In genomic region chr3:123201557-123202427, GRCh38 we compare ENCODE assay signal across 1 cellular context.
TF ChIP-seq lines count a peak whose summit lies in the region.

Gene SEC22A, plus strand, starts transcription at chr3:123201943. Its CDS starts 7,275 bp downstream, at chr3:123209218.

TF ChIP-seq in HepG2, 621 proteins besides CTCF, POLR2A, EP300 and RAD21 (continued from another document and continues in another):
- TF ChIP-seq POGK (CRISPR knock-in tag; conservative IDR thresholded peaks at IDR 0.05) (peak; percentile 78), TAF15 (IDR thresholded peaks at IDR 0.05; ENCODE audit: low read depth, low read length, poor library complexity, severe bottlenecking) (no peak), ZNF225 (CRISPR knock-in tag; IDR thresholded peaks at IDR 0.05) (no peak), RFXANK (CRISPR knock-in tag; IDR thresholded peaks at IDR 0.05) (no peak), SOX6 (IDR thresholded peaks at IDR 0.05) (no peak), SOX6 (CRISPR knock-in tag; IDR thresholded peaks at IDR 0.05) (no peak), ZFP82 (CRISPR knock-in tag; IDR thresholded peaks at IDR 0.05; ENCODE audit: borderline replicate concordance) (no peak), KLF15 (CRISPR knock-in tag; IDR thresholded peaks at IDR 0.05; ENCODE audit: borderline replicate concordance) (no peak), IRF9 (CRISPR knock-in tag; IDR thresholded peaks at IDR 0.05; ENCODE audit: borderline replicate concordance) (no peak; the same call in 1 of the 2 replicates), MATR3 (CRISPR knock-in tag; IDR thresholded peaks at IDR 0.05) (no peak), ZNF367 (CRISPR knock-in tag; IDR thresholded peaks at IDR 0.05; ENCODE audit: borderline replicate concordance) (no peak), PLRG1 (conservative IDR thresholded peaks at IDR 0.05) (no peak), ZNF280D (CRISPR knock-in tag; IDR thresholded peaks at IDR 0.05) (no peak), AHR (CRISPR knock-in tag; IDR thresholded peaks at IDR 0.05) (peak; percentile 58; the same call in 1 of the 2 replicates), PAF1 (CRISPR knock-in tag; IDR thresholded peaks at IDR 0.05) (no peak), ZBTB8A (CRISPR knock-in tag; IDR thresholded peaks at IDR 0.05; ENCODE audit: borderline replicate concordance, low read depth) (no peak), ZBED4 (CRISPR knock-in tag; IDR thresholded peaks at IDR 0.05; ENCODE audit: borderline replicate concordance) (no peak), SOX5 (CRISPR knock-in tag; IDR thresholded peaks at IDR 0.05; ENCODE audit: borderline replicate concordance) (no peak), ZNF432 (CRISPR knock-in tag; IDR thresholded peaks at IDR 0.05; ENCODE audit: borderline replicate concordance) (no peak), ZNF101 (CRISPR knock-in tag; IDR thresholded peaks at IDR 0.05; ENCODE audit: borderline replicate concordance, low read depth) (0 out of 2 replicates have a peak, but pooled peaks have one; percentile 22), HNRNPUL1 (IDR thresholded peaks at IDR 0.05; ENCODE audit: low read depth, low read length) (no peak), CHD2 (IDR thresholded peaks at IDR 0.05; ENCODE audit: low read depth, low read length) (no peak), ARNT (IDR thresholded peaks at IDR 0.05) (no peak), IKZF1 (IDR thresholded peaks at IDR 0.05) (no peak), ZNF431 (CRISPR knock-in tag; IDR thresholded peaks at IDR 0.05; ENCODE audit: borderline replicate concordance, low read depth) (no peak), RBM39 (IDR thresholded peaks at IDR 0.05; ENCODE audit: low read depth, low read length, poor library complexity, severe bottlenecking) (no peak), MLXIP (CRISPR knock-in tag; IDR thresholded peaks at IDR 0.05; ENCODE audit: borderline replicate concordance) (no peak), PHF20 (CRISPR knock-in tag; IDR thresholded peaks at IDR 0.05) (peak; percentile 73), CHCHD3 (CRISPR knock-in tag; IDR thresholded peaks at IDR 0.05) (no peak), ISL2 (CRISPR knock-in tag; IDR thresholded peaks at IDR 0.05) (no peak), ZNF329 (CRISPR knock-in tag; IDR thresholded peaks at IDR 0.05; ENCODE audit: low read depth) (no peak), GABPB1 (CRISPR knock-in tag; IDR thresholded peaks at IDR 0.05) (peak; percentile 78), ZNF567 (CRISPR knock-in tag; IDR thresholded peaks at IDR 0.05; ENCODE audit: borderline replicate concordance) (no peak), SKI (IDR thresholded peaks at IDR 0.05; ENCODE audit: partially characterized antibody) (no peak), ZNF644 (CRISPR knock-in tag; IDR thresholded peaks at IDR 0.05; ENCODE audit: low read depth) (no peak), HMGXB3 (CRISPR knock-in tag; IDR thresholded peaks at IDR 0.05; ENCODE audit: borderline replicate concordance) (no peak), BRCA1 (CRISPR knock-in tag; IDR thresholded peaks at IDR 0.05) (no peak), ARNT2 (CRISPR knock-in tag; IDR thresholded peaks at IDR 0.05; ENCODE audit: low read depth) (no peak), ZNF713 (CRISPR knock-in tag; IDR thresholded peaks at IDR 0.05) (no peak), HMGA1 (CRISPR knock-in tag; conservative IDR thresholded peaks at IDR 0.05) (no peak), MAFG (CRISPR knock-in tag; IDR thresholded peaks at IDR 0.05) (no peak), SIN3A (IDR thresholded peaks at IDR 0.05; ENCODE audit: borderline replicate concordance, low read depth, low read length) (peak; percentile 18; the same call in 1 of the 2 replicates), ZNF883 (CRISPR knock-in tag; IDR thresholded peaks at IDR 0.05; ENCODE audit: not compliant biosample characterization) (no peak), ZSCAN12 (CRISPR knock-in tag; IDR thresholded peaks at IDR 0.05) (no peak), ZNF678 (CRISPR knock-in tag; IDR thresholded peaks at IDR 0.05) (no peak), DPF2 (CRISPR knock-in tag; IDR thresholded peaks at IDR 0.05; ENCODE audit: borderline replicate concordance, low read depth) (no peak), XRCC5 (optimal IDR thresholded peaks at IDR 0.05; ENCODE audit: low read length) (peak; percentile 80), ZNF33B (CRISPR knock-in tag; IDR thresholded peaks at IDR 0.05) (no peak), HMG20B (CRISPR knock-in tag; conservative IDR thresholded peaks at IDR 0.05) (no peak), TMF1 (CRISPR knock-in tag; IDR thresholded peaks at IDR 0.05; ENCODE audit: low read depth) (no peak), SP1 (IDR thresholded peaks at IDR 0.05) (no peak), SP1 (CRISPR knock-in tag; IDR thresholded peaks at IDR 0.05) (peak; percentile 68), GPBP1L1 (CRISPR knock-in tag; IDR thresholded peaks at IDR 0.05) (no peak), U2AF1 (optimal IDR thresholded peaks at IDR 0.05; ENCODE audit: low read depth, low read length) (no peak), ZNF703 (CRISPR knock-in tag; IDR thresholded peaks at IDR 0.05; ENCODE audit: borderline replicate concordance) (no peak), KAT2B (IDR thresholded peaks at IDR 0.05; ENCODE audit: borderline replicate concordance, low read depth, low read length) (no peak)
